In the genomic region with DNA sequence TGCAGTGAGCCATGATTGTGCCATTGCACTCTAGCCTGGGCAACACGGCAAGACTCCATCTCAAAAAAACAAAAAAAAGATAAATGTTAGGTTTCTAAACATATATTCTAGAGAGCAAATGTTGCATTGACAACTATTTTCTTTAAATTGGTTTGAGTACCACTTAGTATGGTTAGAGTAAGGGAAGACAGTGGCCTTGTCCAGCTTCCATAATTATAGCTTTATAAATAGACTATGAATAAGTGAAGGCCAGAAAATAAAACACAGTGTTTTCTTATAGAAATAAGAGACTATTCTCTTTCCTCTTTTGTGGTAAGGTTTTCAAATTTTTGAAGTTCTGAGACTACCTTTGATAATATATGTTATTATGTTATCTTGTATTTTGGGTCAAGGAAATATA, we compare ENCODE assay signal across 5 cellular contexts.
"Had no signal": no experiment of that assay in that cellular context is flagged by ENCODE, and none has a peak within 500 bp of the region (broad histone marks: within the 10 kb centered on the region; RNA-seq: fewer than 3 reads in every experiment).

No MANE protein-coding gene starts in this region.

- H3K4me3 Mint-ChIP-seq: IgD-negative memory B cell had no signal

- ATAC-seq: HepG2, K562 had no signal

- H3K4me3 ChIP-seq: K562 had no signal

- H3K27ac ChIP-seq: HL-60 had no signal

- H3K27me3 Mint-ChIP-seq: IgD-negative memory B cell had no signal

- H3K9me3 Mint-ChIP-seq: IgD-negative memory B cell had no signal

- DNase-seq: IMR-90 had no signal
